ENCODE assay signal across 26 cellular contexts in the genomic region with DNA sequence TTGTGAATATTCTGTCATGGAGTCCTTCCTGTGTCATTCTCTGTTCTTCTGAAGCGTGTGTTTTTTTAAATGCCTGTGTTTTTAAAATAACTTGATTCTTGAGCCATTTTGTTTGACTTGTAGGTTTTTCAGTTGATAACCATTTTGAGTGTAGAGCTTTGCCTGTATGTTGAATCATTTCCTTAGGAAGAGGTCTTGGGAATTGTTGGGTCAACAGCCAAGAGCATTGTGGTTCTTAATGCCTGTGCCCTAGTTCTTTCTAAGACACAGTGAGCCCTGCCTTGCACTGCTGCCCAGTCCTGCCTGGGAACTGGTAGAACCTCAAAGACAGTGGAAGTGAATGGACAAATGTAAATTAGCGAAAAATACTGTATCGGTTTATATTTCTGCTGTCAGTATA. TPM values are rescaled to one million over a fixed set of nuclear protein-coding genes. Genes with fewer than 3 reads are reported as not detected.
DNase-seq lines count a peak whose midpoint lies in the region; ATAC-seq, FAIRE-seq and TF ChIP-seq lines count a peak whose summit lies in the region.
"Had no signal": no experiment of that assay in that cellular context is flagged by ENCODE, and none has a peak within 500 bp of the region (broad histone marks: within the 10 kb centered on the region; RNA-seq: fewer than 3 reads in every experiment).

No MANE protein-coding gene starts in this region.

- FAIRE-seq in RCC 7860 (lab: Jason Lieb, UNC) = no peak
- FAIRE-seq in GM12892 (lab: Jason Lieb, UNC) = no peak
- FAIRE-seq: bronchial epithelial cell, endometrium had no signal

- intact Hi-C loops in natural killer cell (cut with micrococcal nuclease) = no loop called here

- H3K27me3 Mint-ChIP-seq in natural killer cell (ENCODE audit: low read depth in 2 of 2) = no peaks in the 10 kb centered on the region
- H3K27me3 Mint-ChIP-seq in natural killer cell treated with Interleukin-12 subunit alpha and Interleukin-12 subunit beta and Interleukin-15 and Interleukin-18, amount 100 ng/mL, for 72 hours = no peaks in the 10 kb centered on the region
- H3K27me3 Mint-ChIP-seq: naive B cell; stimulated activated memory B cell treated with anti-CD40 and anti-IgM and Interleukin-4, amounts not matched to agents 10 μg/mL and 1 μg/mL and 100 μg/mL, for 72 hours had no signal

- ATAC-seq in natural killer cell (no peak), GM21723 (IDR thresholded peaks at IDR 0.05; ENCODE audit: unreplicated experiment) (no peak)
- no peak for ATAC-seq in natural killer cell treated with Interleukin-12 subunit alpha and Interleukin-12 subunit beta and Interleukin-15 and Interleukin-18, amount 100 ng/mL, for 72 hours
- ATAC-seq: PC-3; stimulated activated memory B cell treated with anti-CD40 and anti-IgM and Interleukin-4, amounts not matched to agents 10 μg/mL and 1 μg/mL and 100 μg/mL, for 72 hours had no signal

- H3K36me3 Mint-ChIP-seq in natural killer cell = no peaks in the 10 kb centered on the region
- H3K36me3 Mint-ChIP-seq in natural killer cell treated with Interleukin-12 subunit alpha and Interleukin-12 subunit beta and Interleukin-15 and Interleukin-18, amount 100 ng/mL, for 72 hours = peaks cover 19% of the 10 kb centered on the region

- peaks cover 21 to 31% of the 10 kb centered on the region in 2 donors for H3K4me1 Mint-ChIP-seq in natural killer cell
- peaks cover 10 to 20% of the 10 kb centered on the region in 2 donors for H3K4me1 Mint-ChIP-seq in natural killer cell treated with Interleukin-12 subunit alpha and Interleukin-12 subunit beta and Interleukin-15 and Interleukin-18, amount 100 ng/mL, for 72 hours (ENCODE audit: low read depth in 2 of 2)
- H3K4me1 Mint-ChIP-seq: stimulated activated memory B cell treated with anti-CD40 and anti-IgM and Interleukin-4, amounts not matched to agents 10 μg/mL and 1 μg/mL and 100 μg/mL, for 72 hours had no signal

- H3K4me3 Mint-ChIP-seq in natural killer cell = no peak overlapping the region
- H3K4me3 Mint-ChIP-seq in natural killer cell treated with Interleukin-12 subunit alpha and Interleukin-12 subunit beta and Interleukin-15 and Interleukin-18, amount 100 ng/mL, for 72 hours = no peak overlapping the region
- H3K4me3 Mint-ChIP-seq: naive B cell; stimulated activated memory B cell treated with anti-CD40 and anti-IgM and Interleukin-4, amounts not matched to agents 10 μg/mL and 1 μg/mL and 100 μg/mL, for 72 hours had no signal

- TF ChIP-seq CTCF in natural killer cell (IDR thresholded peaks at IDR 0.05) (no peak), astrocyte of the cerebellum (IDR thresholded peaks at IDR 0.05; ENCODE audit: low read depth, low read length, missing control alignments) (no peak)

- no peak overlapping the region for H3K4me3 ChIP-seq in astrocyte of the cerebellum (ENCODE audit: low read depth, low read length)
- H3K4me3 ChIP-seq: BLaER1, spleen, uterus had no signal

- TF ChIP-seq POLR2A in GM12892 (IDR thresholded peaks at IDR 0.05; ENCODE audit: low read depth, low read length) = no peak

- in situ Hi-C loops in astrocyte of the cerebellum (cut with HindIII; ENCODE audit: low sequenced_read_pairs) = no loop called here

- peak overlapping the region; percentile 57 to 72 for H3K27ac Mint-ChIP-seq in natural killer cell
- H3K27ac Mint-ChIP-seq in natural killer cell treated with Interleukin-12 subunit alpha and Interleukin-12 subunit beta and Interleukin-15 and Interleukin-18, amount 100 ng/mL, for 72 hours = no peak overlapping the region
- H3K27ac Mint-ChIP-seq: stimulated activated memory B cell treated with anti-CD40 and anti-IgM and Interleukin-4, amounts not matched to agents 10 μg/mL and 1 μg/mL and 100 μg/mL, for 72 hours had no signal

- H3K9me3 Mint-ChIP-seq in natural killer cell = no peaks in the 10 kb centered on the region
- no peaks in the 10 kb centered on the region for H3K9me3 Mint-ChIP-seq in natural killer cell treated with Interleukin-12 subunit alpha and Interleukin-12 subunit beta and Interleukin-15 and Interleukin-18, amount 100 ng/mL, for 72 hours
- H3K9me3 Mint-ChIP-seq: stimulated activated memory B cell treated with anti-CD40 and anti-IgM and Interleukin-4, amounts not matched to agents 10 μg/mL and 1 μg/mL and 100 μg/mL, for 72 hours had no signal

- DNase-seq in natural killer cell = no peak
- DNase-seq in natural killer cell treated with Interleukin-12 subunit alpha and Interleukin-12 subunit beta and Interleukin-15 and Interleukin-18, amount 100 ng/mL, for 72 hours (ENCODE audit: low spot score) = no peak
- DNase-seq in astrocyte of the cerebellum (ENCODE audit: low read depth) = peak; percentile 19
- peak; percentile 81 for DNase-seq in fibroblast of peridontal ligament (ENCODE audit: extremely low read depth)
- no peak for DNase-seq in RCC 7860 (ENCODE audit: low spot score)
- DNase-seq in germinal center (ENCODE audit: low spot score) = no peak
- DNase-seq in GM12892 (ENCODE audit: insufficient read length) = no peak
- DNase-seq: activated effector memory CD4-positive, alpha-beta T cell treated with Interleukin-2 at 50 U/mL for 16 hours; Caco-2; DND-41; HCEC 1CT; mesendoderm; naive B cell; NCI-H524; PC-3; retina; Right ventricle myocardium superior; spleen; stimulated activated CD4-positive, alpha-beta T cell treated with anti-CD3 and anti-CD28 coated beads, Interleukin-2, amount 100 ng/mL, for 48 hours; uterus; WERI-Rb-1 had no signal

RNA-seq across cellular contexts. Expression of gene RAB12, which starts 25.9 kb away (rescaled TPM):
- 10 to 100 TPM; 21.3 to 27.5 (median 21.8) TPM for total RNA-seq in natural killer cell
- 10 to 100 TPM; 19.1 to 33.0 TPM for total RNA-seq in natural killer cell treated with Interleukin-12 subunit alpha and Interleukin-12 subunit beta and Interleukin-15 and Interleukin-18, amount 100 ng/mL, for 72 hours
- polyA plus RNA-seq in GM12892 (2012; ENCODE audit: missing spikeins) = 14.6 TPM

Comparison
In these comparisons a context has a peak if more than half of its experiments do, and no peak if none do; other contexts are left out.
1. H3K27ac Mint-ChIP-seq: peak in natural killer cell (2 of 2); none in natural killer cell treated with Interleukin-12 subunit alpha and Interleukin-12 subunit beta and Interleukin-15 and Interleukin-18, amount 100 ng/mL, for 72 hours (0 of 2).
2. DNase-seq: peak in astrocyte of the cerebellum (single experiment) and fibroblast of peridontal ligament (single experiment); none in natural killer cell (single experiment), natural killer cell treated with Interleukin-12 subunit alpha and Interleukin-12 subunit beta and Interleukin-15 and Interleukin-18, amount 100 ng/mL, for 72 hours (single experiment), RCC 7860 (single experiment), germinal center (single experiment) and GM12892 (single experiment).